ENCODE assay signal across 8 cellular contexts in genomic region chr19:12778020-12778904, GRCh38. TPM values are rescaled to one million over a fixed set of nuclear protein-coding genes. Genes with fewer than 3 reads are reported as not detected.
DNase-seq lines count a peak whose midpoint lies in the region; ATAC-seq and TF ChIP-seq lines count a peak whose summit lies in the region.

No MANE protein-coding gene starts in this region.

- no peaks in the 10 kb centered on the region for H3K36me3 ChIP-seq in PC-3 (ENCODE audit: low read depth, low read length)
- no peaks in the 10 kb centered on the region for H3K36me3 ChIP-seq in ascending aorta
- no peaks in the 10 kb centered on the region for H3K36me3 ChIP-seq in psoas muscle (ENCODE audit: insufficient read depth in 1 of 2, low read depth in 1 of 2)

- no peaks in the 10 kb centered on the region for H3K9me3 ChIP-seq in PC-3 (ENCODE audit: low read length)
- no peaks in the 10 kb centered on the region for H3K9me3 ChIP-seq in ascending aorta
- no peaks in the 10 kb centered on the region for H3K9me3 ChIP-seq in right cardiac atrium (ENCODE audit: control insufficient read depth, low read length)
- H3K9me3 ChIP-seq in psoas muscle, result no peaks in the 10 kb centered on the region

- POLR2A ChIA-PET in PC-3 (lab: Charles Lee; ENCODE audit: unreplicated experiment), result interaction anchor here (0.6 to 1.4 kb wide), 3 partner anchors 13 to 95 kb away, joined by 8 to 17 read pairs (median 11); partner anchors contain the start of gene JUNB

- WGBS in right cardiac atrium, result 2% methylated on average over 44 of the region's 44 CpGs
- 2 to 3% (median 2%) methylated on average over 40 to 44 of the region's 44 CpGs for WGBS in psoas muscle, 3 donors

- TF ChIP-seq CTCF in HFF-Myc (IDR thresholded peaks at IDR 0.05; ENCODE audit: low read depth, low read length, missing control alignments), result no peak
- TF ChIP-seq CTCF in PC-3 (conservative IDR thresholded peaks at IDR 0.05; ENCODE audit: low read depth, low read length), result no peak
- TF ChIP-seq CTCF in ascending aorta (IDR thresholded peaks at IDR 0.05), result no peak
- no peak for TF ChIP-seq CTCF in psoas muscle (IDR thresholded peaks at IDR 0.05)

- CTCF ChIA-PET in PC-3 (lab: Charles Lee), result interaction anchor here (0.6 to 1.3 kb wide), 6 partner anchors 11 to 1403 kb away, joined by 3 to 6 read pairs (median 4); no protein-coding TSS in a partner anchor

- ATAC-seq in PC-3 (peak; percentile 23), right cardiac atrium (peak; percentile 42 to 58), psoas muscle (peak; percentile 54 to 59 (median 55)), HG03095 (IDR thresholded peaks at IDR 0.05; ENCODE audit: unreplicated experiment) (no peak), GM21447 (IDR thresholded peaks at IDR 0.05; ENCODE audit: unreplicated experiment) (no peak)

- no peaks in the 10 kb centered on the region for H3K79me2 ChIP-seq in PC-3 (ENCODE audit: low read length)

- peaks cover 5% of the 10 kb centered on the region for H3F3A ChIP-seq in PC-3 (ENCODE audit: low read length, unreplicated experiment)

- H3K4me2 ChIP-seq in PC-3 (ENCODE audit: low read length), result peak overlapping the region; percentile 89

- H2AFZ ChIP-seq in PC-3 (ENCODE audit: low read length), result peak overlapping the region; percentile 86

- DNase-seq in COLO668 (lab: John Stamatoyannopoulos, UW; ENCODE audit: unreplicated experiment), result peak; percentile 88
- DNase-seq in HFF-Myc (ENCODE audit: extremely low read depth, low read depth), result no peak
- DNase-seq in PC-3, result peak; percentile 58
- peak in 1 of 2 donors; percentile 86 for DNase-seq in ascending aorta (ENCODE audit: low spot score in 2 of 2)
- DNase-seq in right cardiac atrium, result peak; percentile 85 to 92 (median 90)
- peak; percentile 82 to 83 for DNase-seq in psoas muscle

- no peaks in the 10 kb centered on the region for H3K9me2 ChIP-seq in PC-3 (replicated peaks; ENCODE audit: low read length)

- TSS peak; percentile 44 for BruUV-seq in PC-3 (replicated peaks; lab: Mats Ljungman, UMichigan)

- H3K9ac ChIP-seq in PC-3 (ENCODE audit: low read length), result peak overlapping the region; percentile 59

- intact Hi-C loops in PC-3 (cut with micrococcal nuclease), result loop anchor here (5.0 kb wide), 1 partner anchor 69 kb away; no protein-coding TSS in a partner anchor
- intact Hi-C loops in ascending aorta (cut with DNase I), result loop anchor here (5.0 kb wide), 2 partner anchors 374 to 1589 kb away; partner anchors contain the start of genes IER2 and STX10
- intact Hi-C loops in right cardiac atrium (cut with DNase I), result loop anchor here in 1 of 4 donors (2.0 kb wide), 1 partner anchor 17 kb away; no protein-coding TSS in a partner anchor
- intact Hi-C loops in psoas muscle (cut with DNase I), result no loop called here

- H3K4me1 ChIP-seq in PC-3 (ENCODE audit: insufficient read depth, low read length) (peaks cover 44% of the 10 kb centered on the region), ascending aorta (peaks cover 24 to 48% of the 10 kb centered on the region in 2 donors), right cardiac atrium (ENCODE audit: control insufficient read depth, insufficient read depth, low read length) (peaks cover 6% of the 10 kb centered on the region), psoas muscle (peaks cover 38% of the 10 kb centered on the region)

- no peaks in the 10 kb centered on the region for H4K20me1 ChIP-seq in PC-3 (ENCODE audit: low read length)

- H3K27ac ChIP-seq in PC-3 (ENCODE audit: low read length) (peak overlapping the region; percentile 33; the same call in 1 of the 2 replicates), ascending aorta (peak overlapping the region; percentile 93 to 96), right cardiac atrium (ENCODE audit: low read length) (peak overlapping the region; percentile 65), psoas muscle (peak overlapping the region; percentile 88)

- H3K27me3 ChIP-seq in PC-3 (ENCODE audit: low read length), result no peaks in the 10 kb centered on the region
- H3K27me3 ChIP-seq in ascending aorta, result no peaks in the 10 kb centered on the region
- no peaks in the 10 kb centered on the region for H3K27me3 ChIP-seq in right cardiac atrium (ENCODE audit: control insufficient read depth, insufficient read depth)
- no peaks in the 10 kb centered on the region for H3K27me3 ChIP-seq in psoas muscle (ENCODE audit: insufficient read depth in 3 of 3, low read length in 2 of 3)

- peak overlapping the region; percentile 55 for H3K4me3 ChIP-seq in HFF-Myc (replicated peaks; ENCODE audit: low read depth, low read length)
- peak overlapping the region; percentile 68 for H3K4me3 ChIP-seq in PC-3 (ENCODE audit: low read length)
- peak overlapping the region; percentile 68 to 70 for H3K4me3 ChIP-seq in ascending aorta
- H3K4me3 ChIP-seq in right cardiac atrium (ENCODE audit: low read length), result peak overlapping the region; percentile 59
- H3K4me3 ChIP-seq in psoas muscle, result peak overlapping the region; percentile 86

RNA-seq across cellular contexts. Expression of gene HOOK2, which starts 2.9 kb away (rescaled TPM):
- total RNA-seq in PC-3 (2014; rRNA removed), result 95.2 and 95.7 TPM in 2 replicates
- 58.5 TPM for total RNA-seq in ascending aorta
- total RNA-seq in right cardiac atrium, result 10 to 100 TPM in 2 of 4 donors, 1 to 10 TPM in 2; 9.3 to 22.9 (median 13.4) TPM
- 18.0 TPM for polyA plus RNA-seq in right cardiac atrium
- total RNA-seq in psoas muscle, result 10 to 100 TPM; 20.3 to 33.0 (median 23.8) TPM
- polyA plus RNA-seq in psoas muscle, result 10 to 100 TPM; 11.3 to 21.7 (median 19.0) TPM

RNA-seq across cellular contexts. Expression of gene JUNB, which starts 13.0 kb away (rescaled TPM):
- total RNA-seq in PC-3 (2014; rRNA removed) (343 and 391 TPM in 2 replicates), ascending aorta (3,581 TPM), right cardiac atrium (100 to 1,000 TPM in 1 of 4 donors, 10 to 100 TPM in 3; 29.9 to 209 (median 51.9) TPM), psoas muscle (100 to 1,000 TPM in 2 of 4 donors, 10 to 100 TPM in 2; 29.2 to 217 (median 73.6) TPM)
- polyA plus RNA-seq in right cardiac atrium (156 TPM), psoas muscle (100 to 1,000 TPM in 1 of 3 donors, 10 to 100 TPM in 2; 25.1 to 145 (median 31.9) TPM)

RNA-seq across cellular contexts. Expression of gene PRDX2, which starts 23.3 kb away (rescaled TPM):
- total RNA-seq in PC-3 (2014; rRNA removed) (729 and 746 TPM in 2 replicates), ascending aorta (259 TPM), right cardiac atrium (100 to 1,000 TPM; 595 to 772 (median 666) TPM), psoas muscle (100 to 1,000 TPM; 273 to 419 (median 370) TPM)
- polyA plus RNA-seq in right cardiac atrium (834 TPM), psoas muscle (100 to 1,000 TPM; 329 to 535 (median 396) TPM)

RNA-seq across cellular contexts. Expression of gene THSD8, which starts 23.6 kb away (rescaled TPM):
- total RNA-seq in PC-3 (2014; rRNA removed), result not detected in 2 replicates
- not detected for total RNA-seq in ascending aorta
- 1 to 10 TPM; 2.2 to 3.6 (median 3.0) TPM for total RNA-seq in right cardiac atrium
- 2.5 TPM for polyA plus RNA-seq in right cardiac atrium
- 1 to 10 TPM in 3 of 4 donors, under 1 TPM in 1; 0.92 to 3.2 (median 2.0) TPM for total RNA-seq in psoas muscle
- polyA plus RNA-seq in psoas muscle, result 1 to 10 TPM; 1.9 to 2.5 (median 2.0) TPM

RNA-seq across cellular contexts. Expression of gene BEST2, which starts 26.7 kb away (rescaled TPM):
- total RNA-seq in PC-3 (2014; rRNA removed) (0.07 TPM in 1 of 2 replicates, not detected in the other), ascending aorta (not detected), right cardiac atrium (not detected), psoas muscle (not detected)
- polyA plus RNA-seq in right cardiac atrium (not detected), psoas muscle (under 1 TPM; 0.04 to 0.37 (median 0.08) TPM)

Comparison
In these comparisons a context has a peak if more than half of its experiments do, and no peak if none do; other contexts are left out.
1. ATAC-seq: peak in PC-3 (single experiment), right cardiac atrium (2 of 2) and psoas muscle (4 of 4); none in HG03095 (single experiment) and GM21447 (single experiment).
2. H3K27ac ChIP-seq: peak in every context shown above with its lines; median percentile 94 in ascending aorta; 88 in psoas muscle; 65 in right cardiac atrium; 33 in PC-3.
3. intact Hi-C loops: an anchor here in PC-3 (5.0 kb wide) and ascending aorta (5.0 kb wide); none called in psoas muscle.
4. Peak in every context shown above with its lines, with median percentiles within 50 percentile points of each other: H3K4me3 ChIP-seq.